Comparison of ENCODE assay signal across 8 cellular contexts in the genomic region with DNA sequence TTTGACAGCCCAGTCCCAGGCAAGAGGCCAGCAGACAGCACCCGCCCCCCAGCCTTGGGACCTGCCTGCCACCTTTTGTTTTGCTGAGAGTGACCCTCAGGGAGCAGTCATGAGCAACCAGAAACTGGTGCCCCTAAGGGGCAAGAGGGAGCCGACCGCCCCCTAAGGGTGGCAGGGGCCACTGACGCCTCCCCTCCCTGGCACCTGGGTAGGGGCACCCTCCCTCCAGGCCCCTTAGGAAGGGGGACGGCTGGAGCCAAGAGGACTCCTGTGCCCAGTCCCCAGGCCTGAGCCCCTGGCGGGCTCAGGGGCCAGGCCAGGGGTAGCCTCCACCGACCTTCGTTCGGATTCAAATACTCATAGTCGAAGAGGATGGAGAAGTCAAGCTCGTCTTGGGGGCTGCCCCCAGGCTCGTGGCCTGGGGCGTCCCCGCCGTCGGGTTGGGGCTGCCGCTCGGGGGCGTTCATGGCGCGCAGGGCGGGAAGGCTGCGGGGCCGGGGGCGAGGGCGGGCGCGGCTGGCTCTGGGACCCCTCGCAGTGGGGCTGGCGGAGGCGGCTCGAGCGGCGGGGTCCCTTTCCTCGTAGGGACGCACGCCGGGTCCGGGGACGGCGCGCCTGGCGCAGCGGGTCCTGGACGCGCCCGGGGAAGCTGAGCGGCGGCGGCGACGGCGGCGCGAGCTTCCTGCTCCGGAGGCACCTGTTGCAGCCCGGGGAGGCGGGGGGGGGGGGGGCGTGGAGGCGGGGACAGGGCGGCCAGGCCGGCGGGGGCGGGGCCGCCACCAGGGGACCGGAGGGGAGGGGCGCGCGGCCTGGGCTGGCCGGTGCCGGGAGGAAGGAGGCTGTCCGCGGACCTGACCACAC. TPM values are rescaled to one million over a fixed set of nuclear protein-coding genes. Genes with fewer than 3 reads are reported as not detected.
DNase-seq lines count a peak whose midpoint lies in the region; ATAC-seq and TF ChIP-seq lines count a peak whose summit lies in the region.

A gene (minus strand): TSS at position 687 of the 861 bp plus-strand sequence. CDS start 220 bp downstream, at position 467.

- peak within 1 kb of the TSS; percentile 8 for H2AFZ ChIP-seq in trophoblast cell (ENCODE audit: insufficient read depth, low read length, poor library complexity)

- H3K27me3 ChIP-seq in foreskin keratinocyte (peaks cover 93% of the 10 kb centered on the region), trophoblast cell (ENCODE audit: insufficient read depth, low read length) (no peaks in the 10 kb centered on the region)

- H3K4me3 ChIP-seq in GM12865 (ENCODE audit: low read depth, low read length) (peak within 1 kb of the TSS; percentile 76), trophoblast cell (ENCODE audit: low read depth, low read length) (peak within 1 kb of the TSS; percentile 55)

- H3K9ac ChIP-seq in trophoblast cell (ENCODE audit: low read length), result no peak within 1 kb of the TSS

- CTCF ChIA-PET in activated CD8-positive, alpha-beta memory T cell treated with anti-CD3 and anti-CD28 coated beads for 36 hours (lab: Charles Lee), result interaction anchor here (0.9 to 3.1 kb wide), 12 partner anchors 10 to 156 kb away, joined by 3 to 21 read pairs (median 5); no protein-coding TSS in a partner anchor

- H3K79me2 ChIP-seq in trophoblast cell (ENCODE audit: control insufficient read depth, insufficient read depth, low read length, poor library complexity), result no peaks in the 10 kb centered on the region

- peak within 1 kb of the TSS; percentile 4 for H3K14ac ChIP-seq in trophoblast cell (ENCODE audit: low read length)

- H3K23ac ChIP-seq in trophoblast cell (ENCODE audit: low read length), result no peak within 1 kb of the TSS

- POLR2A ChIA-PET in activated CD8-positive, alpha-beta memory T cell treated with anti-CD3 and anti-CD28 coated beads for 36 hours (lab: Charles Lee), result interaction anchor here (0.6 to 3.7 kb wide), 19 partner anchors 10 to 156 kb away, joined by 3 to 13 read pairs (median 4); no protein-coding TSS in a partner anchor

- DNase-seq in GM12865 (ENCODE audit: low read depth), result peak; percentile 69
- DNase-seq in MV-4-11 (lab: John Stamatoyannopoulos, UW), result peak; percentile 26
- DNase-seq in foreskin keratinocyte, result no peak
- peak in 1 of 2 donors; percentile 15 for DNase-seq in trophoblast cell
- no peak for DNase-seq in NCI-H1436 treated with DMSO at 0.1 percent for 48 hours (lab: John Stamatoyannopoulos, UW)
- no peak for DNase-seq in NCI-H1436 (lab: John Stamatoyannopoulos, UW)

- H4K12ac ChIP-seq in trophoblast cell (ENCODE audit: low read depth, low read length), result no peak within 1 kb of the TSS

- peak within 1 kb of the TSS; percentile 39 for H4K8ac ChIP-seq in trophoblast cell (ENCODE audit: low read depth, low read length)

- peak within 1 kb of the TSS; percentile 39 for H3K18ac ChIP-seq in trophoblast cell (ENCODE audit: low read length)

- H4K91ac ChIP-seq in trophoblast cell (ENCODE audit: low read depth, low read length), result peak within 1 kb of the TSS; percentile 48

- peak within 1 kb of the TSS; percentile 21 for H2AK5ac ChIP-seq in trophoblast cell (ENCODE audit: low read length)

- no peak within 1 kb of the TSS for H2BK5ac ChIP-seq in trophoblast cell (ENCODE audit: low read depth, low read length, poor library complexity)

- TF ChIP-seq CTCF in GM12865 (IDR thresholded peaks at IDR 0.05; ENCODE audit: insufficient read depth, low read depth, low read length, missing control alignments), result peak; percentile 50
- peak; percentile 20 for TF ChIP-seq CTCF in foreskin keratinocyte (conservative IDR thresholded peaks at IDR 0.05)

- H3K4me1 ChIP-seq in foreskin keratinocyte (no peaks in the 10 kb centered on the region), trophoblast cell (ENCODE audit: control insufficient read depth in 1 of 2, insufficient read depth in 2 of 2, low read length in 2 of 2) (peaks cover 16 to 20% of the 10 kb centered on the region in 2 experiments)

- H3K27ac ChIP-seq in foreskin keratinocyte, result no peak within 1 kb of the TSS
- peak within 1 kb of the TSS; percentile 9 for H3K27ac ChIP-seq in trophoblast cell (ENCODE audit: low read depth, low read length)

- peaks cover 2% of the 10 kb centered on the region in 2 experiments for H3K36me3 ChIP-seq in trophoblast cell (ENCODE audit: control insufficient read depth in 1 of 2, insufficient read depth in 2 of 2, low read length in 2 of 2)

- ATAC-seq in GM21825 (IDR thresholded peaks at IDR 0.05; ENCODE audit: unreplicated experiment), result peak; percentile 51
- ATAC-seq in foreskin keratinocyte, result peak; percentile 16

- H2BK120ac ChIP-seq in trophoblast cell (ENCODE audit: insufficient read depth, low read length, poor library complexity), result peak within 1 kb of the TSS; percentile 14

- peak within 1 kb of the TSS; percentile 28 for H2BK12ac ChIP-seq in trophoblast cell (ENCODE audit: low read length)

- H3K9me3 ChIP-seq in trophoblast cell (ENCODE audit: insufficient read depth, low read depth, low read length), result no peaks in the 10 kb centered on the region

- WGBS in trophoblast cell (ENCODE audit: extremely low coverage, insufficient coverage, insufficient read length), result no CpG with 5 or more reads among the region's 73 CpGs

- H3K4me2 ChIP-seq in trophoblast cell (ENCODE audit: low read length), result peak within 1 kb of the TSS; percentile 63

- H3K79me1 ChIP-seq in trophoblast cell (ENCODE audit: low read length), result peaks cover 8% of the 10 kb centered on the region

- no peak within 1 kb of the TSS for H3K4ac ChIP-seq in trophoblast cell (ENCODE audit: low read depth, low read length)

RNA-seq across cellular contexts. Expression of the gene that starts here (rescaled TPM):
- 10 to 100 TPM; 44.3 to 45.2 TPM for total RNA-seq in activated CD8-positive, alpha-beta memory T cell treated with anti-CD3 and anti-CD28 coated beads for 36 hours
- total RNA-seq in foreskin keratinocyte, result under 0.01 TPM in 1 of 2 replicates, not detected in the other
- polyA plus RNA-seq in foreskin keratinocyte, result under 0.01 TPM in 1 of 2 replicates, not detected in the other
- 6.7 and 7.6 TPM in 2 replicates for polyA plus RNA-seq in trophoblast cell (2013)

Comparison
In these comparisons a context has a peak if more than half of its experiments do, and no peak if none do; other contexts are left out.
1. RNA of the gene that starts here (total RNA-seq): 44.3 to 45.2 TPM in activated CD8-positive, alpha-beta memory T cell treated with anti-CD3 and anti-CD28 coated beads for 36 hours; under 0.01 TPM in foreskin keratinocyte; every median in the first group is over 10 times any median in the second.
2. Peak in ATAC-seq in foreskin keratinocyte; RNA of the gene not detected or under 1 TPM.
3. DNase-seq: peak in GM12865 (single experiment) and MV-4-11 (single experiment); none in foreskin keratinocyte (0 of 2), NCI-H1436 treated with DMSO at 0.1 percent for 48 hours (single experiment) and NCI-H1436 (single experiment).